ENCODE assay signal across 8 cellular contexts in the genomic region with DNA sequence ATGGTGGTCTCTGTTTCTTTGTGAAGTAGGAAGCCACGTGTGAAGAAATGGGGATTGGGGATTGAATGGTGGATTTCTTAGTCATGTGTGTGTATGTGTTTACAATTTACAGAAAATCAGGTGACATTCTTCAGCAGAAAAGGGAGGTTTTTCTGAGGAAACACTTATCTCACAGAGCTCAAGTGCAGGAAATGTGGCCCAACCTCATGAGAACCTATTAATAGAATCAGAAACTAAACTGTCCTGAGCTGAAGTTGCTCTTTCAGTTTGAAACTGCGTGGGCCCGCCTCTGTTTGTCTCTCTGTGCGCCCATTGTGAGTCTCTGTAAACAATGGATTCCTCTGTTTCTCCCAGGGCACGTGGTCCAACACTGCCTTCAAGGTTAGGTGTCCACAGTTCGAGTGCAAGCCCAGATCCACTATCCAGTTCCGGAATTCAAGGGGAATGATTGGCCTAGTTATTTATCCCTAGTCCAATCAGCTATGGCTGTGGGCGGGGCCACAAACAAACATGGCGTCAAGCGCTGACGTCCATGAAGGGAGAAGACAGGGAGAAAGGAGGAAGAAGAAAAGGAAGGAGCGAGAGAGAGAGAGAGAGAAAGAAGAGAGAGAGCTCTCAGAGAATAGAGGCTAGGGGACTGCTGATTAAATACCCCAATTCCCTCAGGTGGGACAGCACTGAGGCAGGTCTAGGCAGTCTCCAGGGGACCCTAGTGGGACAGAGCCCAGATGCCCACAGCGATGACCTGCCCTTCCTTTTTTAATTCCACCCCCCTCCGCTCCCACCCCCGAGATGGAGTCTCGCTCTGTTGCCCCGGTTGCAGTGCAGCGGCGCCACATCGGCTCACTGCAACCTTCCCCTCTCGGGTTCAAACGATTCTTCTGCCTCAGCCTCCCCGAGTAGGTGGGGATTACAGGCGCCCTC. TPM values are rescaled to one million over a fixed set of nuclear protein-coding genes. Genes with fewer than 3 reads are reported as not detected.
DNase-seq lines count a peak whose midpoint lies in the region; ATAC-seq and TF ChIP-seq lines count a peak whose summit lies in the region.

No MANE protein-coding gene starts in this region.

- DNase-seq in GM12865 (ENCODE audit: low read depth) (peak; percentile 94), H4 (ENCODE audit: low spot score) (peak; percentile 68), NCI-H1930 (lab: John Stamatoyannopoulos, UW) (peak; percentile 42 to 59), activated T-cell treated with anti-CD3 and anti-CD28 coated beads for 24 hours (ENCODE audit: low read depth) (peak; percentile 57), Right ventricle myocardium inferior (ENCODE audit: missing footprints) (peak; percentile 81), COLO668 (lab: John Stamatoyannopoulos, UW; ENCODE audit: unreplicated experiment) (no peak), NCI-H1694 (lab: John Stamatoyannopoulos, UW) (no peak)
- DNase-seq in stimulated activated CD4-positive, alpha-beta T cell treated with anti-CD3 and anti-CD28 coated beads, Interleukin-12 subunit alpha, Interleukin-12 subunit beta, amount 100 ng/mL, for 4 hours = peak; percentile 56

- no peak for TF ChIP-seq CTCF in GM12865 (IDR thresholded peaks at IDR 0.05; ENCODE audit: insufficient read depth, low read depth, low read length, missing control alignments)

- intact Hi-C loops in Right ventricle myocardium inferior (cut with DNase I) = no loop called here

- peak; percentile 62 for ATAC-seq in Right ventricle myocardium inferior

- peak overlapping the region; percentile 44 for H3K4me3 ChIP-seq in GM12865 (ENCODE audit: low read depth, low read length)

RNA-seq across cellular contexts. Expression of gene C12orf76, which starts 31.4 kb away (rescaled TPM):
- 14.4 and 20.7 TPM in 2 replicates for total RNA-seq in H4 (2014; rRNA removed; shearing (Covaris generic))
- 5.3 TPM for total RNA-seq in Right ventricle myocardium inferior

RNA-seq across cellular contexts. Expression of gene IFT81, which starts 44.4 kb away (rescaled TPM):
- total RNA-seq in H4 (2014; rRNA removed; shearing (Covaris generic)) = 11.0 and 16.5 TPM in 2 replicates
- 8.1 TPM for total RNA-seq in Right ventricle myocardium inferior

Comparison
In these comparisons a context has a peak if more than half of its experiments do, and no peak if none do; other contexts are left out.
1. DNase-seq: peak in GM12865 (single experiment), H4 (single experiment), NCI-H1930 (2 of 2), activated T-cell treated with anti-CD3 and anti-CD28 coated beads for 24 hours (single experiment), Right ventricle myocardium inferior (single experiment) and stimulated activated CD4-positive, alpha-beta T cell treated with anti-CD3 and anti-CD28 coated beads, Interleukin-12 subunit alpha, Interleukin-12 subunit beta, amount 100 ng/mL, for 4 hours (single experiment); none in COLO668 (single experiment) and NCI-H1694 (single experiment).